ENCODE assay signal across 1 cellular context in genomic region chr3:146469206-146470017, GRCh38.
TF ChIP-seq lines count a peak whose summit lies in the region.

A gene with protein sequence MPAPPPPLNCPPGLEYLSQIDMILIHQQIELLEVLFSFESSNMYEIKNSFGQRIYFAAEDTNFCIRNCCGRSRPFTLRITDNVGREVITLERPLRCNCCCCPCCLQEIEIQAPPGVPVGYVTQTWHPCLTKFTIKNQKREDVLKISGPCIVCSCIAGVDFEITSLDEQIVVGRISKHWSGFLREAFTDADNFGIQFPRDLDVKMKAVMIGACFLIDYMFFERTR (minus strand): TSS chr3:146469561. CDS start chr3:146459904, 9,657 bp downstream.

TF ChIP-seq in WTC11, 78 proteins besides CTCF, POLR2A, EP300 and RAD21 (continued from another document):
- TF ChIP-seq, protein P1, sequence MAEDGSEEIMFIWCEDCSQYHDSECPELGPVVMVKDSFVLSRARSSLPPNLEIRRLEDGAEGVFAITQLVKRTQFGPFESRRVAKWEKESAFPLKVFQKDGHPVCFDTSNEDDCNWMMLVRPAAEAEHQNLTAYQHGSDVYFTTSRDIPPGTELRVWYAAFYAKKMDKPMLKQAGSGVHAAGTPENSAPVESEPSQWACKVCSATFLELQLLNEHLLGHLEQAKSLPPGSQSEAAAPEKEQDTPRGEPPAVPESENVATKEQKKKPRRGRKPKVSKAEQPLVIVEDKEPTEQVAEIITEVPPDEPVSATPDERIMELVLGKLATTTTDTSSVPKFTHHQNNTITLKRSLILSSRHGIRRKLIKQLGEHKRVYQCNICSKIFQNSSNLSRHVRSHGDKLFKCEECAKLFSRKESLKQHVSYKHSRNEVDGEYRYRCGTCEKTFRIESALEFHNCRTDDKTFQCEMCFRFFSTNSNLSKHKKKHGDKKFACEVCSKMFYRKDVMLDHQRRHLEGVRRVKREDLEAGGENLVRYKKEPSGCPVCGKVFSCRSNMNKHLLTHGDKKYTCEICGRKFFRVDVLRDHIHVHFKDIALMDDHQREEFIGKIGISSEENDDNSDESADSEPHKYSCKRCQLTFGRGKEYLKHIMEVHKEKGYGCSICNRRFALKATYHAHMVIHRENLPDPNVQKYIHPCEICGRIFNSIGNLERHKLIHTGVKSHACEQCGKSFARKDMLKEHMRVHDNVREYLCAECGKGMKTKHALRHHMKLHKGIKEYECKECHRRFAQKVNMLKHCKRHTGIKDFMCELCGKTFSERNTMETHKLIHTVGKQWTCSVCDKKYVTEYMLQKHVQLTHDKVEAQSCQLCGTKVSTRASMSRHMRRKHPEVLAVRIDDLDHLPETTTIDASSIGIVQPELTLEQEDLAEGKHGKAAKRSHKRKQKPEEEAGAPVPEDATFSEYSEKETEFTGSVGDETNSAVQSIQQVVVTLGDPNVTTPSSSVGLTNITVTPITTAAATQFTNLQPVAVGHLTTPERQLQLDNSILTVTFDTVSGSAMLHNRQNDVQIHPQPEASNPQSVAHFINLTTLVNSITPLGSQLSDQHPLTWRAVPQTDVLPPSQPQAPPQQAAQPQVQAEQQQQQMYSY (CRISPR knock-in tag; IDR thresholded peaks at IDR 0.05), result no peak
- TF ChIP-seq, protein P2, sequence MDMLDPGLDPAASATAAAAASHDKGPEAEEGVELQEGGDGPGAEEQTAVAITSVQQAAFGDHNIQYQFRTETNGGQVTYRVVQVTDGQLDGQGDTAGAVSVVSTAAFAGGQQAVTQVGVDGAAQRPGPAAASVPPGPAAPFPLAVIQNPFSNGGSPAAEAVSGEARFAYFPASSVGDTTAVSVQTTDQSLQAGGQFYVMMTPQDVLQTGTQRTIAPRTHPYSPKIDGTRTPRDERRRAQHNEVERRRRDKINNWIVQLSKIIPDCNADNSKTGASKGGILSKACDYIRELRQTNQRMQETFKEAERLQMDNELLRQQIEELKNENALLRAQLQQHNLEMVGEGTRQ (CRISPR knock-in tag; IDR thresholded peaks at IDR 0.05), result 0 out of 2 replicates have a peak, but pooled peaks have one; percentile 38
- TF ChIP-seq NFYB (CRISPR knock-in tag; conservative IDR thresholded peaks at IDR 0.05; ENCODE audit: low read depth), result no peak
- no peak for TF ChIP-seq MXD4 (CRISPR knock-in tag; IDR thresholded peaks at IDR 0.05; ENCODE audit: borderline replicate concordance)
- peak; percentile 78; the same call in 1 of the 2 replicates for TF ChIP-seq CREB1 (CRISPR knock-in tag; IDR thresholded peaks at IDR 0.05)
- TF ChIP-seq CREM (CRISPR knock-in tag; IDR thresholded peaks at IDR 0.05), result peak; percentile 58; the same call in 1 of the 2 replicates
- peak; percentile 69; the same call in 1 of the 2 replicates for TF ChIP-seq ETV6 (CRISPR knock-in tag; IDR thresholded peaks at IDR 0.05)
- TF ChIP-seq, protein P3, sequence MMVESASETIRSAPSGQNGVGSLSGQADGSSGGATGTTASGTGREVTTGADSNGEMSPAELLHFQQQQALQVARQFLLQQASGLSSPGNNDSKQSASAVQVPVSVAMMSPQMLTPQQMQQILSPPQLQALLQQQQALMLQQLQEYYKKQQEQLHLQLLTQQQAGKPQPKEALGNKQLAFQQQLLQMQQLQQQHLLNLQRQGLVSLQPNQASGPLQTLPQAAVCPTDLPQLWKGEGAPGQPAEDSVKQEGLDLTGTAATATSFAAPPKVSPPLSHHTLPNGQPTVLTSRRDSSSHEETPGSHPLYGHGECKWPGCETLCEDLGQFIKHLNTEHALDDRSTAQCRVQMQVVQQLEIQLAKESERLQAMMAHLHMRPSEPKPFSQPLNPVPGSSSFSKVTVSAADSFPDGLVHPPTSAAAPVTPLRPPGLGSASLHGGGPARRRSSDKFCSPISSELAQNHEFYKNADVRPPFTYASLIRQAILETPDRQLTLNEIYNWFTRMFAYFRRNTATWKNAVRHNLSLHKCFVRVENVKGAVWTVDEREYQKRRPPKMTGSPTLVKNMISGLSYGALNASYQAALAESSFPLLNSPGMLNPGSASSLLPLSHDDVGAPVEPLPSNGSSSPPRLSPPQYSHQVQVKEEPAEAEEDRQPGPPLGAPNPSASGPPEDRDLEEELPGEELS (CRISPR knock-in tag; IDR thresholded peaks at IDR 0.05), result 0 out of 2 replicates have a peak, but pooled peaks have one; percentile 14
- TF ChIP-seq, protein P4, sequence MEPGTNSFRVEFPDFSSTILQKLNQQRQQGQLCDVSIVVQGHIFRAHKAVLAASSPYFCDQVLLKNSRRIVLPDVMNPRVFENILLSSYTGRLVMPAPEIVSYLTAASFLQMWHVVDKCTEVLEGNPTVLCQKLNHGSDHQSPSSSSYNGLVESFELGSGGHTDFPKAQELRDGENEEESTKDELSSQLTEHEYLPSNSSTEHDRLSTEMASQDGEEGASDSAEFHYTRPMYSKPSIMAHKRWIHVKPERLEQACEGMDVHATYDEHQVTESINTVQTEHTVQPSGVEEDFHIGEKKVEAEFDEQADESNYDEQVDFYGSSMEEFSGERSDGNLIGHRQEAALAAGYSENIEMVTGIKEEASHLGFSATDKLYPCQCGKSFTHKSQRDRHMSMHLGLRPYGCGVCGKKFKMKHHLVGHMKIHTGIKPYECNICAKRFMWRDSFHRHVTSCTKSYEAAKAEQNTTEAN (CRISPR knock-in tag; IDR thresholded peaks at IDR 0.05), result peak; percentile 94
- no peak for TF ChIP-seq ZBTB21 (CRISPR knock-in tag; IDR thresholded peaks at IDR 0.05; ENCODE audit: borderline replicate concordance)
- TF ChIP-seq ZMAT4 (CRISPR knock-in tag; IDR thresholded peaks at IDR 0.05), result no peak
- TF ChIP-seq FOXJ3 (CRISPR knock-in tag; IDR thresholded peaks at IDR 0.05; ENCODE audit: borderline replicate concordance), result no peak
- no peak for TF ChIP-seq TEAD4 (CRISPR knock-in tag; IDR thresholded peaks at IDR 0.05)
- no peak for TF ChIP-seq ZNF121 (CRISPR knock-in tag; IDR thresholded peaks at IDR 0.05)
- TF ChIP-seq ZNF512 (CRISPR knock-in tag; IDR thresholded peaks at IDR 0.05; ENCODE audit: borderline replicate concordance), result no peak
- TF ChIP-seq SP1 (CRISPR knock-in tag; conservative IDR thresholded peaks at IDR 0.05), result peak; percentile 86
- 0 out of 2 replicates have a peak, but pooled peaks have one; percentile 31 for TF ChIP-seq TEAD1 (CRISPR knock-in tag; IDR thresholded peaks at IDR 0.05)
- no peak for TF ChIP-seq OVOL2 (CRISPR knock-in tag; IDR thresholded peaks at IDR 0.05; ENCODE audit: borderline replicate concordance)
- TF ChIP-seq, protein P5, sequence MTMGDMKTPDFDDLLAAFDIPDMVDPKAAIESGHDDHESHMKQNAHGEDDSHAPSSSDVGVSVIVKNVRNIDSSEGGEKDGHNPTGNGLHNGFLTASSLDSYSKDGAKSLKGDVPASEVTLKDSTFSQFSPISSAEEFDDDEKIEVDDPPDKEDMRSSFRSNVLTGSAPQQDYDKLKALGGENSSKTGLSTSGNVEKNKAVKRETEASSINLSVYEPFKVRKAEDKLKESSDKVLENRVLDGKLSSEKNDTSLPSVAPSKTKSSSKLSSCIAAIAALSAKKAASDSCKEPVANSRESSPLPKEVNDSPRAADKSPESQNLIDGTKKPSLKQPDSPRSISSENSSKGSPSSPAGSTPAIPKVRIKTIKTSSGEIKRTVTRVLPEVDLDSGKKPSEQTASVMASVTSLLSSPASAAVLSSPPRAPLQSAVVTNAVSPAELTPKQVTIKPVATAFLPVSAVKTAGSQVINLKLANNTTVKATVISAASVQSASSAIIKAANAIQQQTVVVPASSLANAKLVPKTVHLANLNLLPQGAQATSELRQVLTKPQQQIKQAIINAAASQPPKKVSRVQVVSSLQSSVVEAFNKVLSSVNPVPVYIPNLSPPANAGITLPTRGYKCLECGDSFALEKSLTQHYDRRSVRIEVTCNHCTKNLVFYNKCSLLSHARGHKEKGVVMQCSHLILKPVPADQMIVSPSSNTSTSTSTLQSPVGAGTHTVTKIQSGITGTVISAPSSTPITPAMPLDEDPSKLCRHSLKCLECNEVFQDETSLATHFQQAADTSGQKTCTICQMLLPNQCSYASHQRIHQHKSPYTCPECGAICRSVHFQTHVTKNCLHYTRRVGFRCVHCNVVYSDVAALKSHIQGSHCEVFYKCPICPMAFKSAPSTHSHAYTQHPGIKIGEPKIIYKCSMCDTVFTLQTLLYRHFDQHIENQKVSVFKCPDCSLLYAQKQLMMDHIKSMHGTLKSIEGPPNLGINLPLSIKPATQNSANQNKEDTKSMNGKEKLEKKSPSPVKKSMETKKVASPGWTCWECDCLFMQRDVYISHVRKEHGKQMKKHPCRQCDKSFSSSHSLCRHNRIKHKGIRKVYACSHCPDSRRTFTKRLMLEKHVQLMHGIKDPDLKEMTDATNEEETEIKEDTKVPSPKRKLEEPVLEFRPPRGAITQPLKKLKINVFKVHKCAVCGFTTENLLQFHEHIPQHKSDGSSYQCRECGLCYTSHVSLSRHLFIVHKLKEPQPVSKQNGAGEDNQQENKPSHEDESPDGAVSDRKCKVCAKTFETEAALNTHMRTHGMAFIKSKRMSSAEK (CRISPR knock-in tag; IDR thresholded peaks at IDR 0.05; ENCODE audit: borderline replicate concordance), result 0 out of 2 replicates have a peak, but pooled peaks have one; percentile 47
- TF ChIP-seq ZNF232 (CRISPR knock-in tag; IDR thresholded peaks at IDR 0.05), result no peak
- no peak for TF ChIP-seq JAZF1 (CRISPR knock-in tag; IDR thresholded peaks at IDR 0.05)
- TF ChIP-seq, protein P6, sequence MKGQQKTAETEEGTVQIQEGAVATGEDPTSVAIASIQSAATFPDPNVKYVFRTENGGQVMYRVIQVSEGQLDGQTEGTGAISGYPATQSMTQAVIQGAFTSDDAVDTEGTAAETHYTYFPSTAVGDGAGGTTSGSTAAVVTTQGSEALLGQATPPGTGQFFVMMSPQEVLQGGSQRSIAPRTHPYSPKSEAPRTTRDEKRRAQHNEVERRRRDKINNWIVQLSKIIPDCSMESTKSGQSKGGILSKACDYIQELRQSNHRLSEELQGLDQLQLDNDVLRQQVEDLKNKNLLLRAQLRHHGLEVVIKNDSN (CRISPR knock-in tag; IDR thresholded peaks at IDR 0.05), result peak; percentile 48; the same call in 1 of the 2 replicates
- peak; percentile 87 for TF ChIP-seq MYBL2 (CRISPR knock-in tag; IDR thresholded peaks at IDR 0.05)
- no peak for TF ChIP-seq ZNF671 (CRISPR knock-in tag; IDR thresholded peaks at IDR 0.05)
- no peak for TF ChIP-seq HMGA2 (CRISPR knock-in tag; IDR thresholded peaks at IDR 0.05)
- TF ChIP-seq NFE2L1 (CRISPR knock-in tag; IDR thresholded peaks at IDR 0.05), result 0 out of 2 replicates have a peak, but pooled peaks have one; percentile 48
- peak; percentile 47; the same call in 1 of the 2 replicates for TF ChIP-seq NR2C2 (CRISPR knock-in tag; IDR thresholded peaks at IDR 0.05)
- TF ChIP-seq, protein P7, sequence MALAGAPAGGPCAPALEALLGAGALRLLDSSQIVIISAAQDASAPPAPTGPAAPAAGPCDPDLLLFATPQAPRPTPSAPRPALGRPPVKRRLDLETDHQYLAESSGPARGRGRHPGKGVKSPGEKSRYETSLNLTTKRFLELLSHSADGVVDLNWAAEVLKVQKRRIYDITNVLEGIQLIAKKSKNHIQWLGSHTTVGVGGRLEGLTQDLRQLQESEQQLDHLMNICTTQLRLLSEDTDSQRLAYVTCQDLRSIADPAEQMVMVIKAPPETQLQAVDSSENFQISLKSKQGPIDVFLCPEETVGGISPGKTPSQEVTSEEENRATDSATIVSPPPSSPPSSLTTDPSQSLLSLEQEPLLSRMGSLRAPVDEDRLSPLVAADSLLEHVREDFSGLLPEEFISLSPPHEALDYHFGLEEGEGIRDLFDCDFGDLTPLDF (CRISPR knock-in tag; IDR thresholded peaks at IDR 0.05), result peak; percentile 84; the same call in 1 of the 2 replicates
- peak; percentile 63 for TF ChIP-seq FOXK1 (CRISPR knock-in tag; IDR thresholded peaks at IDR 0.05)
- TF ChIP-seq ZNF281 (CRISPR knock-in tag; IDR thresholded peaks at IDR 0.05), result peak; percentile 48; the same call in 1 of the 2 replicates
